In the genomic region with DNA sequence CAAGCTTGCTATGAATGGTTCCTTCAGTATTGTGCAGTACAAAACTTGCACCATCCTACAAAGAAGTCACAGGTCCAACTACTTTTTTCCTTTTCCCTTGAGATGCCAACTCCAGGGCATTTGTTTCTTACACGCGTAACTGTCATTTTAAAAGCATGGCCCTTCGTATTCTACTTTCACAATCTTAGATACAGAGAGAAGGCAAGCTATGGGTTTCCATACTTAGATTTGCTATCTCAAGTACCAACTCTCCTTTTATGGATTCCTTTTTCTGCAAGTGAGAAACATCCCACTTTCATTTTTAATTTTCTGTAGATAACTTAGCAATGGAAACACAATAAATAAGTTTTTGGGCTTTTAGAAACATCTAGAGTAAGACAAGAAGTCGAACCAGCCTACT, we compare ENCODE assay signal across 19 cellular contexts.
"Had no signal": no experiment of that assay in that cellular context is flagged by ENCODE, and none has a peak within 500 bp of the region (broad histone marks: within the 10 kb centered on the region; RNA-seq: fewer than 3 reads in every experiment).

No MANE protein-coding gene starts in this region.

- H3K27me3 ChIP-seq: Peyer's patch, SJCRH30 had no signal

- ATAC-seq: PC-3, Right ventricle myocardium inferior, SK-N-SH treated with all-trans-retinoic acid at 6 μM for 48 hours had no signal

- DNase-seq: KBM-7; MM.1S; NCI-H1092 treated with DMSO at 0.1 percent for 48 hours; NCI-H1436; NCI-H187; NCI-H2029; NCI-H226; NCI-H446; NCI-H510A; NCI-H524 treated with DMSO at 0.1 percent for 48 hours; NCI-H69; NCI-H774; NK-92 treated with Interleukin-12 subunit alpha and Interleukin-12 subunit beta, amount 100 ng/mL, for 24 hours; PC-3; Peyer's patch; SHP77 treated with DMSO at 0.1 percent for 48 hours; SJCRH30 had no signal

- H3K4me1 ChIP-seq: Peyer's patch, SJCRH30 had no signal

- H3K4me3 ChIP-seq: Peyer's patch, SJCRH30 had no signal

- H3K36me3 ChIP-seq: Peyer's patch, SJCRH30 had no signal

- H3K9me3 ChIP-seq: Peyer's patch, SJCRH30 had no signal

- H3K27ac ChIP-seq: Peyer's patch, SJCRH30 had no signal
